ENCODE assay signal across 21 cellular contexts in genomic region chr6:19669206-19669605, GRCh38.
DNase-seq lines count a peak whose midpoint lies in the region; ATAC-seq and TF ChIP-seq lines count a peak whose summit lies in the region.
"Had no signal": no experiment of that assay in that cellular context is flagged by ENCODE, and none has a peak within 500 bp of the region (broad histone marks: within the 10 kb centered on the region; RNA-seq: fewer than 3 reads in every experiment).

No MANE protein-coding gene starts in this region.

- H3K4me3 Mint-ChIP-seq in mesothelial cell of epicardium, result no peak overlapping the region
- no peak overlapping the region for H3K4me3 Mint-ChIP-seq in activated T-cell treated with anti-CD3 and anti-CD28 coated beads, Interleukin-2, amount 50 U/mL, for 72 hours
- H3K4me3 Mint-ChIP-seq: CD8-positive, alpha-beta T cell had no signal

- ATAC-seq in activated T-cell treated with anti-CD3 and anti-CD28 coated beads, Interleukin-2, amount 50 U/mL, for 72 hours (replicated peaks in 1 of 2), result no peak
- ATAC-seq: CD8-positive, alpha-beta T cell; right cardiac atrium; upper lobe of right lung had no signal

- no peaks in the 10 kb centered on the region for H3K36me3 ChIP-seq in MG63
- no peaks in the 10 kb centered on the region for H3K36me3 ChIP-seq in esophagus muscularis mucosa
- no peaks in the 10 kb centered on the region for H3K36me3 ChIP-seq in adrenal gland (replicated peaks in 1 of 2)
- H3K36me3 ChIP-seq: esophagus squamous epithelium, upper lobe of right lung had no signal

- no peak for TF ChIP-seq POLR2A in esophagus muscularis mucosa (IDR thresholded peaks at IDR 0.05; ENCODE audit: low read depth)
- TF ChIP-seq POLR2A in adrenal gland (IDR thresholded peaks at IDR 0.05), result no peak

- no peaks in the 10 kb centered on the region for H3K27me3 Mint-ChIP-seq in mesothelial cell of epicardium (ENCODE audit: low read depth)
- H3K27me3 Mint-ChIP-seq in activated T-cell treated with anti-CD3 and anti-CD28 coated beads, Interleukin-2, amount 50 U/mL, for 72 hours (ENCODE audit: low read depth), result no peaks in the 10 kb centered on the region

- peaks cover 27% of the 10 kb centered on the region for H3K4me1 Mint-ChIP-seq in mesothelial cell of epicardium
- no peaks in the 10 kb centered on the region for H3K4me1 Mint-ChIP-seq in activated T-cell treated with anti-CD3 and anti-CD28 coated beads, Interleukin-2, amount 50 U/mL, for 72 hours (ENCODE audit: low read depth)

- intact Hi-C loops in esophagus muscularis mucosa (cut with DNase I), result no loop called here
- intact Hi-C loops in adrenal gland (cut with DNase I), result no loop called here

- no peaks in the 10 kb centered on the region for H3K27me3 ChIP-seq in MG63
- H3K27me3 ChIP-seq in esophagus muscularis mucosa, result no peaks in the 10 kb centered on the region
- H3K27me3 ChIP-seq in adrenal gland, result no peaks in the 10 kb centered on the region
- H3K27me3 ChIP-seq: esophagus squamous epithelium, upper lobe of right lung had no signal

- peak overlapping the region in 2 of 4 donors; percentile 10 to 21 for H3K27ac ChIP-seq in esophagus muscularis mucosa (replicated peaks in 1 of 4)
- no peak overlapping the region for H3K27ac ChIP-seq in adrenal gland
- H3K27ac ChIP-seq: esophagus squamous epithelium, RWPE1, upper lobe of right lung had no signal

- TF ChIP-seq CTCF in AG10803 (conservative IDR thresholded peaks at IDR 0.05; ENCODE audit: low read length), result no peak
- no peak for TF ChIP-seq CTCF in cardiac fibroblast (IDR thresholded peaks at IDR 0.05; ENCODE audit: low read depth, low read length)
- no peak for TF ChIP-seq CTCF in mesothelial cell of epicardium (IDR thresholded peaks at IDR 0.05; ENCODE audit: unreplicated experiment)
- TF ChIP-seq CTCF in esophagus muscularis mucosa (IDR thresholded peaks at IDR 0.05), result no peak
- TF ChIP-seq CTCF in adrenal gland (IDR thresholded peaks at IDR 0.05), result no peak

- H3K9me3 Mint-ChIP-seq in mesothelial cell of epicardium, result no peaks in the 10 kb centered on the region
- peaks cover 2% of the 10 kb centered on the region in 2 donors for H3K9me3 Mint-ChIP-seq in activated T-cell treated with anti-CD3 and anti-CD28 coated beads, Interleukin-2, amount 50 U/mL, for 72 hours
- H3K9me3 Mint-ChIP-seq: CD8-positive, alpha-beta T cell had no signal

- peak; percentile 71 for DNase-seq in AG10803 (ENCODE audit: low read depth)
- DNase-seq in MG63, result peak; percentile 22
- DNase-seq in cardiac fibroblast (ENCODE audit: low read depth in 2 of 2), result peak; percentile 14 to 75
- DNase-seq in mesothelial cell of epicardium (ENCODE audit: low spot score in 2 of 2, unreplicated experiment in 2 of 2), result no peak
- no peak for DNase-seq in esophagus muscularis mucosa (ENCODE audit: extremely low spot score)
- DNase-seq in activated T-cell treated with anti-CD3 and anti-CD28 coated beads, Interleukin-2, amount 50 U/mL, for 72 hours, result no peak
- DNase-seq in adrenal gland, result no peak
- no peak for DNase-seq in stimulated activated CD4-positive, alpha-beta T cell treated with anti-CD3 and anti-CD28 coated beads, Interleukin-15, amount 100 ng/mL, for 24 hours
- DNase-seq: ACHN; activated naive CD4-positive, alpha-beta T cell treated with Interleukin-2 at 50 U/mL for 16 hours; CD8-positive, alpha-beta T cell; DMS79; effector CD4-positive, alpha-beta T cell; esophagus squamous epithelium; midbrain; NCI-H1694; NCI-H345; right cardiac atrium; stimulated activated naive CD4-positive, alpha-beta T cell treated with Interleukin-2 at 50 U/mL for 16 hours; upper lobe of right lung had no signal

- H3K4me3 ChIP-seq in AG10803 (ENCODE audit: low read length) (peak overlapping the region; percentile 16; the same call in 1 of the 2 replicates), MG63 (no peak overlapping the region), cardiac fibroblast (replicated peaks in 1 of 2; ENCODE audit: low read depth in 2 of 2, low read length in 2 of 2) (no peak overlapping the region), esophagus muscularis mucosa (no peak overlapping the region), adrenal gland (no peak overlapping the region)
- H3K4me3 ChIP-seq: esophagus squamous epithelium, upper lobe of right lung had no signal

- no peaks in the 10 kb centered on the region for H3K36me3 Mint-ChIP-seq in mesothelial cell of epicardium
- H3K36me3 Mint-ChIP-seq in activated T-cell treated with anti-CD3 and anti-CD28 coated beads, Interleukin-2, amount 50 U/mL, for 72 hours (ENCODE audit: insufficient read depth in 2 of 2), result no peaks in the 10 kb centered on the region
- H3K36me3 Mint-ChIP-seq: CD8-positive, alpha-beta T cell had no signal

- no peak for TF ChIP-seq EP300 in esophagus muscularis mucosa (IDR thresholded peaks at IDR 0.05)

- H3K9me3 ChIP-seq in MG63 (no peaks in the 10 kb centered on the region), esophagus muscularis mucosa (no peaks in the 10 kb centered on the region), adrenal gland (replicated peaks in 1 of 3) (no peaks in the 10 kb centered on the region)
- H3K9me3 ChIP-seq: esophagus squamous epithelium, upper lobe of right lung had no signal

- H3K4me1 ChIP-seq in esophagus muscularis mucosa (peaks cover 4 to 27% (median 26%) of the 10 kb centered on the region in 4 donors), adrenal gland (replicated peaks in 1 of 2) (no peaks in the 10 kb centered on the region)
- H3K4me1 ChIP-seq: upper lobe of right lung had no signal

- peak overlapping the region; percentile 71 for H3K27ac Mint-ChIP-seq in mesothelial cell of epicardium
- no peak overlapping the region for H3K27ac Mint-ChIP-seq in activated T-cell treated with anti-CD3 and anti-CD28 coated beads, Interleukin-2, amount 50 U/mL, for 72 hours
- H3K27ac Mint-ChIP-seq: CD8-positive, alpha-beta T cell had no signal

Comparison
In these comparisons a context has a peak if more than half of its experiments do, and no peak if none do; other contexts are left out.
1. DNase-seq: peak in AG10803 (single experiment), MG63 (single experiment) and cardiac fibroblast (2 of 2); none in mesothelial cell of epicardium (0 of 2), esophagus muscularis mucosa (single experiment), activated T-cell treated with anti-CD3 and anti-CD28 coated beads, Interleukin-2, amount 50 U/mL, for 72 hours (0 of 2), adrenal gland (0 of 7) and stimulated activated CD4-positive, alpha-beta T cell treated with anti-CD3 and anti-CD28 coated beads, Interleukin-15, amount 100 ng/mL, for 24 hours (single experiment).